ENCODE assay signal across 8 cellular contexts in the genomic region with DNA sequence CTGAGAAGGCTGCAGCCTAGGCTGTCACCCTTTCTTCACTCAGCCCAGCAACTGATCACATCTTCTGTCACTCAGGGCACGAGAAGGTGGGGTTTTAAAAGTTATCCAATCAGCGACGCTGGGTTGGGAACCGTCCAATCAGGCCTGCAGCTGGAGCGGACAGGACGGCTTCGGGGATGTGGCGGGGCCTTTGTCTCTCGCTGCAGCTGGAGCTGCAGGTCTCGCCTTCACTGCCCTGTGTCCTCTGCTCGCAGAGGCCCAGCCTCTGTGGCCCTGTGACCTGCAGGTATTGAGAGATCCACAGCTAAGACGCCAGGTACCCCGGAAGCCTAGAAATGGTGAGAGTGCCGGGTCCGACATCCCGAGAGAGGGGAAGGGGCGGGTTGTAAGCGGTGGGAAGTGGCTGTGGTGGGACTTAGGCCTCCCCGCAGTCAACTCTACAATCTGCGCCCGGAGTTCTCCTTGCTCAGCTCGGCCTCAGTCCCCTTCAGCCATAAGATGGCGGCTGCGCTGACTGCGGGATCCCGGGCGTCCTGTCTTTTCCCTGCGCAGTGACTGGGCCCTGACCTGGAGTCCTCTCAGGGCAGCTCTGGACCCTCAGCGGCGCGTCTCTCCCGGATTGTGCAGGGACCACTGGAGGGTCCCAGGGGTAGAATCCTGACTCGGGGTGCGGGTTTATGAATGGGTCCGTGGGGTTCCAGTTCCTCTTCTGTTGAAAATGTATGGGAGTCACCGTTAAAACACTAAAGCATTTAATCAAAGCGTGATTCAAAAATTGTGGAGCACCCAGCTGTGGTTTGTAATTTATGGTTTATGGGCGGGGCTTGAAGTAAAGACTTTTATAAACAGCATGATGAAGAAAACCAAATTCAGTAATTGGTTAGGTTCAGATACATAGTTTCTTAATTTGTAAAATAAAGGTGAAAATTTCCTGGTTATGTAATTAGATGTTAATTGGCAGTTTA. TPM values are rescaled to one million over a fixed set of nuclear protein-coding genes. Genes with fewer than 3 reads are reported as not detected.
DNase-seq lines count a peak whose midpoint lies in the region; ATAC-seq and TF ChIP-seq lines count a peak whose summit lies in the region.

Gene ZNF714, plus strand, starts transcription at position 193 of the 965 bp plus-strand sequence. CDS start 16,066 bp downstream, outside the sequence.

- H3K27me3 Mint-ChIP-seq in activated CD4-positive, alpha-beta T cell treated with anti-CD3 and anti-CD28 coated beads for 36 hours, result no peaks in the 10 kb centered on the region

- peaks cover 20% of the 10 kb centered on the region for H3K36me3 Mint-ChIP-seq in activated CD4-positive, alpha-beta T cell treated with anti-CD3 and anti-CD28 coated beads for 36 hours (ENCODE audit: low read depth)

- CTCF ChIA-PET in activated CD4-positive, alpha-beta T cell treated with anti-CD3 and anti-CD28 coated beads for 36 hours (lab: Charles Lee), result interaction anchor here (1.1 kb wide), 1 partner anchor 12 kb away, joined by 4 read pairs; no protein-coding TSS in a partner anchor

- DNase-seq in A172 (ENCODE audit: low spot score), result peak; percentile 97
- DNase-seq in NCI-H345 treated with DMSO at 0.1 percent for 48 hours (lab: John Stamatoyannopoulos, UW; ENCODE audit: unreplicated experiment), result peak; percentile 86
- peak; percentile 89 for DNase-seq in activated CD4-positive, alpha-beta T cell treated with anti-CD3 and anti-CD28 coated beads for 36 hours
- DNase-seq in coronary artery (ENCODE audit: low spot score), result peak; percentile 87
- peak; percentile 99 for DNase-seq in left kidney (ENCODE audit: low read depth, low spot score)
- peak; percentile 89 for DNase-seq in stimulated activated CD4-positive, alpha-beta T cell treated with anti-CD3 and anti-CD28 coated beads, Interleukin-1b, Interleukin-23, amount 100 ng/mL, for 48 hours

- POLR2A ChIA-PET in activated CD4-positive, alpha-beta T cell treated with anti-CD3 and anti-CD28 coated beads for 36 hours (lab: Charles Lee), result interaction anchor here (0.7 to 1.6 kb wide), 4 partner anchors 54 to 83 kb away, joined by 4 to 5 read pairs (median 4); partner anchors contain the start of genes ZNF430 and ZNF431

- ATAC-seq in GM18861 (IDR thresholded peaks at IDR 0.05; ENCODE audit: unreplicated experiment) (peak; percentile 99), HG03097 (IDR thresholded peaks at IDR 0.05; ENCODE audit: low FRiP score, unreplicated experiment) (peak; percentile 97)
- peak; percentile 98 for ATAC-seq in activated CD4-positive, alpha-beta T cell treated with anti-CD3 and anti-CD28 coated beads for 36 hours

- H3K9me3 Mint-ChIP-seq in activated CD4-positive, alpha-beta T cell treated with anti-CD3 and anti-CD28 coated beads for 36 hours (ENCODE audit: low read depth), result no peaks in the 10 kb centered on the region

- peak within 1 kb of the TSS; percentile 99 for H3K4me3 Mint-ChIP-seq in activated CD4-positive, alpha-beta T cell treated with anti-CD3 and anti-CD28 coated beads for 36 hours

- TF ChIP-seq CTCF in coronary artery (IDR thresholded peaks at IDR 0.05), result no peak

- peak within 1 kb of the TSS in 1 of 2 donors; percentile 32 for H3K27ac ChIP-seq in coronary artery

- peaks cover 24% of the 10 kb centered on the region for H3K4me1 Mint-ChIP-seq in activated CD4-positive, alpha-beta T cell treated with anti-CD3 and anti-CD28 coated beads for 36 hours

- intact Hi-C loops in activated CD4-positive, alpha-beta T cell treated with anti-CD3 and anti-CD28 coated beads for 36 hours (cut with DNase I, micrococcal nuclease), result loop anchor here (1.0 to 10.0 kb wide), 7 partner anchors 59 to 421 kb away; partner anchors contain the start of genes ZNF430 (in 1 of the 2), ZNF626 (in 1 of the 2), ZNF708 (in 1 of the 2) and ZNF85 (in 1 of the 2)

- H3K27ac Mint-ChIP-seq in activated CD4-positive, alpha-beta T cell treated with anti-CD3 and anti-CD28 coated beads for 36 hours, result peak within 1 kb of the TSS; percentile 97

- peak within 1 kb of the TSS; percentile 76 for H3K4me3 ChIP-seq in coronary artery

RNA-seq across cellular contexts. Expression of gene ZNF714, which starts in this region (rescaled TPM):
- 23.0 and 34.9 TPM in 2 replicates for total RNA-seq in A172 (2014; rRNA removed; shearing (Covaris generic))
- total RNA-seq in activated CD4-positive, alpha-beta T cell treated with anti-CD3 and anti-CD28 coated beads for 36 hours, result 10 to 100 TPM; 17.4 to 20.0 TPM
